In the genomic region with DNA sequence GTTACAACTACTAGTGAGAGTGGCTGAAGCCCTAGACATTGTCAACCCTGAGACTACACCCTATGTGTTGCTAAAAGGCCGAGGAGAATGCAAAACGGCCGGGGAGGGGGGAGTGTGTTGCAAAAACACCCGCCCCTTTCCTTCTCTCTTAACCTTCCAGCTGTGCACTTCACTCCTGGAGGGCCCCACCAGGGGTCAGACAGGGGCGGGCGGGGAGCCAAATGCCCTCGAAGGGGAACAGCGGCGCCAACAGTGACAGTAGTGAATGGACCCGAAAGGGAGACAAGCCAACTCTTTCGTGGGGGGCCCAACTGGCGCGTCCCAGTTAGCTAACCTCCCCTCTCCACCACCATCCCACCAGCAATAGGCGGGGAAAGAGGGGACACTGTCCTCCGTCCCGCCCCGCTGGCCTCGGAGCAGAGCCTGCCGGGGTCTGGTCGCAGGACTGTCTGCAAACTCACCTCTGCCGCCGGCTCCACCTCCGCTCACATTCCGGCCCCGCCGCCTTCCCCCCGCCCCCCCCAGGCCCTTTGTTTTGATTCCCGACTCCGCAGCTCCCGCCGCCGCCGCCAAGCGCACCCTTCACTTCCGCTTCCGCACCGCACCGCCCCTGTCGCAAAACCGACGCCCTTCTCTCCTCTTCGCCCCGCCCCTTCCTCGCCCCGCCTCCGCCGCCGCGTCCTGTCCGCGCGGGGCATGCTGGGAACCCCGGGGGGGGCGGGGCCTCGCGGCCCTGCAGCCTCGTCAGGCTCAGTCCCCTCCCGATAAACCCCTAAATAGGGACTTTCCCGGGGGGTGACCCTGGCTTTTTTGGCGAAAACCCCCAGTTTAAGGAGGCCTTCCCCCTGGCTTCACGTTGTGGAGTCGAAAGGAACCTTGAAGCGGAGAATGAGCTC, we compare ENCODE assay signal across 1 cellular context.
TF ChIP-seq lines count a peak whose summit lies in the region.

A gene with protein sequence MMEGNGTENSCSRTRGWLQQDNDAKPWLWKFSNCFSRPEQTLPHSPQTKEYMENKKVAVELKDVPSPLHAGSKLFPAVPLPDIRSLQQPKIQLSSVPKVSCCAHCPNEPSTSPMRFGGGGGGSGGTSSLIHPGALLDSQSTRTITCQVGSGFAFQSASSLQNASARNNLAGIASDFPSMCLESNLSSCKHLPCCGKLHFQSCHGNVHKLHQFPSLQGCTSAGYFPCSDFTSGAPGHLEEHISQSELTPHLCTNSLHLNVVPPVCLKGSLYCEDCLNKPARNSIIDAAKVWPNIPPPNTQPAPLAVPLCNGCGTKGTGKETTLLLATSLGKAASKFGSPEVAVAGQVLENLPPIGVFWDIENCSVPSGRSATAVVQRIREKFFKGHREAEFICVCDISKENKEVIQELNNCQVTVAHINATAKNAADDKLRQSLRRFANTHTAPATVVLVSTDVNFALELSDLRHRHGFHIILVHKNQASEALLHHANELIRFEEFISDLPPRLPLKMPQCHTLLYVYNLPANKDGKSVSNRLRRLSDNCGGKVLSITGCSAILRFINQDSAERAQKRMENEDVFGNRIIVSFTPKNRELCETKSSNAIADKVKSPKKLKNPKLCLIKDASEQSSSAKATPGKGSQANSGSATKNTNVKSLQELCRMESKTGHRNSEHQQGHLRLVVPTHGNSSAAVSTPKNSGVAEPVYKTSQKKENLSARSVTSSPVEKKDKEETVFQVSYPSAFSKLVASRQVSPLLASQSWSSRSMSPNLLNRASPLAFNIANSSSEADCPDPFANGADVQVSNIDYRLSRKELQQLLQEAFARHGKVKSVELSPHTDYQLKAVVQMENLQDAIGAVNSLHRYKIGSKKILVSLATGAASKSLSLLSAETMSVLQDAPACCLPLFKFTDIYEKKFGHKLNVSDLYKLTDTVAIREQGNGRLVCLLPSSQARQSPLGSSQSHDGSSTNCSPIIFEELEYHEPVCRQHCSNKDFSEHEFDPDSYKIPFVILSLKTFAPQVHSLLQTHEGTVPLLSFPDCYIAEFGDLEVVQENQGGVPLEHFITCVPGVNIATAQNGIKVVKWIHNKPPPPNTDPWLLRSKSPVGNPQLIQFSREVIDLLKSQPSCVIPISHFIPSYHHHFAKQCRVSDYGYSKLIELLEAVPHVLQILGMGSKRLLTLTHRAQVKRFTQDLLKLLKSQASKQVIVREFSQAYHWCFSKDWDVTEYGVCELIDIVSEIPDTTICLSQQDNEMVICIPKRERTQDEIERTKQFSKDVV (N-terminal part only) (minus strand): TSS at position 598 of the 896 bp plus-strand sequence. CDS start 3,921 bp downstream, outside the sequence.

TF ChIP-seq in HEK293, 187 proteins besides CTCF, POLR2A, EP300 and RAD21 (continued from another document):
- TF ChIP-seq ZSCAN30 (tag by site-specific recombination; IDR thresholded peaks at IDR 0.05) (peak; percentile 78), ZNF777 (tag by site-specific recombination; IDR thresholded peaks at IDR 0.05; ENCODE audit: borderline replicate concordance) (peak; percentile 51; the same call in 1 of the 2 replicates), ZNF366 (tag by site-specific recombination; conservative IDR thresholded peaks at IDR 0.05) (peak; percentile 48), GLIS2 (tag by site-specific recombination; IDR thresholded peaks at IDR 0.05) (peak; percentile 89), ZNF184 (tag by site-specific recombination; IDR thresholded peaks at IDR 0.05) (0 out of 2 replicates have a peak, but pooled peaks have one; percentile 13), KLF16 (tag by site-specific recombination; IDR thresholded peaks at IDR 0.05) (peak; percentile 72; the same call in 1 of the 2 replicates), ZNF792 (tag by site-specific recombination; IDR thresholded peaks at IDR 0.05) (no peak), ZNF837 (tag by site-specific recombination; IDR thresholded peaks at IDR 0.05) (no peak), SP7 (tag by site-specific recombination; IDR thresholded peaks at IDR 0.05) (peak; percentile 75; the same call in 1 of the 2 replicates)
